Comparison of ENCODE assay signal across 8 cellular contexts in the genomic region with DNA sequence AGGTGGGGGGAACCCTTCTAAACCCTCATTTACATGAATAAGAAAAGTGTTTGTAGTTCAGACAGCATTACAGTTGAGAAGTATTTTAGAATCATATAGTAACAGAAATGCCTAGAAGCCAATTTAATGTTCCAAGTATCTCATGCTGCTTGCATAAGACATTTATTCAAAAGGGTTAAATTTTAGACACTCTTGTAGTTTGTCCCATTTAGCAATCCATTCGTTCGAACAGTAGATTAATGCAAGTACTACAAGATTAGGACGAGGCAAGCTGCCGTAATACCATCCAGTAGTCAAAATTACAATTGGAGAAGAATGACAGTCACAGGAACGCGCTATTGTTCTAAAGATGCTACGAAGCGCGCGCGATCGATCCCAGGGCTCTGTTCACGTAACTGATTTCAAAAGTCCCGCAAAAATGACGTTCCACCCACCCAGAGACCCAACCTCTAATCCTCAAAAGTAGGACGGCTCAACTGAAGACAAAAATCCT. TPM values are rescaled to one million over a fixed set of nuclear protein-coding genes. Genes with fewer than 3 reads are reported as not detected.
DNase-seq lines count a peak whose midpoint lies in the region; ATAC-seq and TF ChIP-seq lines count a peak whose summit lies in the region.

No MANE protein-coding gene starts in this region.

- H3K4me1 ChIP-seq in BLaER1, result peaks cover 25% of the 10 kb centered on the region
- peaks cover 21% of the 10 kb centered on the region for H3K4me1 ChIP-seq in RWPE2 (ENCODE audit: insufficient read depth, poor library complexity, severe bottlenecking)
- no peaks in the 10 kb centered on the region for H3K4me1 ChIP-seq in esophagus (ENCODE audit: control insufficient read depth in 2 of 2, insufficient read depth in 2 of 2, low read length in 1 of 2)
- H3K4me1 ChIP-seq in neuron (ENCODE audit: insufficient read depth, low read length), result peaks cover 19% of the 10 kb centered on the region

- peak overlapping the region; percentile 60 for H2AFZ ChIP-seq in neuron (ENCODE audit: low read depth, low read length)

- TF ChIP-seq CTCF in RWPE2 (IDR thresholded peaks at IDR 0.05; ENCODE audit: poor library complexity, severe bottlenecking), result no peak
- no peak for TF ChIP-seq CTCF in GM10248 (IDR thresholded peaks at IDR 0.05; ENCODE audit: control extremely low read depth, extremely low read depth, low read depth, missing control alignments)

- no peaks in the 10 kb centered on the region for H4K20me1 ChIP-seq in BLaER1

- H3K4me3 ChIP-seq in BLaER1 (peak overlapping the region; percentile 94), RWPE2 (ENCODE audit: severe bottlenecking) (peak overlapping the region; percentile 71), esophagus (ENCODE audit: low read depth in 1 of 2, low read length in 2 of 2) (peak overlapping the region; percentile 89 to 92), neuron (ENCODE audit: low read length) (peak overlapping the region; percentile 75)

- H3K27ac ChIP-seq in BLaER1 (peak overlapping the region; percentile 86), RWPE2 (ENCODE audit: poor library complexity, severe bottlenecking) (peak overlapping the region; percentile 70), esophagus (ENCODE audit: low read depth in 2 of 2, low read length in 1 of 2) (peak overlapping the region; percentile 96 to 98)

- ATAC-seq in GM19395 (IDR thresholded peaks at IDR 0.05; ENCODE audit: unreplicated experiment) (peak; percentile 61), HG03442 (IDR thresholded peaks at IDR 0.05; ENCODE audit: unreplicated experiment) (peak; percentile 30), RWPE2 (ENCODE audit: low read depth) (peak; percentile 26; the same call in 2 of the 3 replicates)

- 0 to 1% methylated on average over 16 of the region's 16 CpGs for WGBS in esophagus, 2 donors

- peak overlapping the region; percentile 92 for H3K4me2 ChIP-seq in BLaER1

- POLR2A ChIA-PET in GM10248 (lab: Yijun Ruan, JAX), result no interaction called here

- peak overlapping the region; percentile 87 for H3K9ac ChIP-seq in BLaER1

- H3K9me3 ChIP-seq in BLaER1 (no peaks in the 10 kb centered on the region), RWPE2 (ENCODE audit: severe bottlenecking) (peaks cover 2% of the 10 kb centered on the region), esophagus (ENCODE audit: control insufficient read depth in 2 of 2, insufficient read depth in 1 of 2, low read depth in 1 of 2, low read length in 1 of 2) (no peaks in the 10 kb centered on the region), neuron (ENCODE audit: low read length) (no peaks in the 10 kb centered on the region)

- H3K27me3 ChIP-seq in BLaER1, result no peaks in the 10 kb centered on the region
- no peaks in the 10 kb centered on the region for H3K27me3 ChIP-seq in RWPE2 (ENCODE audit: insufficient read depth, poor library complexity, severe bottlenecking)
- no peaks in the 10 kb centered on the region for H3K27me3 ChIP-seq in esophagus (ENCODE audit: control insufficient read depth in 1 of 2, insufficient read depth in 2 of 2, low read length in 2 of 2)
- no peaks in the 10 kb centered on the region for H3K27me3 ChIP-seq in neuron (ENCODE audit: insufficient read depth, low read length)

- DNase-seq in RWPE2 (ENCODE audit: low spot score) (no peak), NCI-H1048 (lab: John Stamatoyannopoulos, UW) (no peak), GM10248 (ENCODE audit: extremely low spot score) (no peak)

- CTCF ChIA-PET in GM10248 (lab: Yijun Ruan, JAX), result interaction anchor here (0.9 to 2.0 kb wide), 3 partner anchors 8 to 409 kb away, joined by 3 to 8 read pairs (median 4); no protein-coding TSS in a partner anchor

- H3K36me3 ChIP-seq in BLaER1, result peaks cover 23% of the 10 kb centered on the region
- H3K36me3 ChIP-seq in RWPE2 (ENCODE audit: low read depth), result peaks cover 21% of the 10 kb centered on the region; the same call in 1 of the 2 replicates
- peaks cover 2 to 3% of the 10 kb centered on the region in 2 donors for H3K36me3 ChIP-seq in esophagus (ENCODE audit: control insufficient read depth in 2 of 2, insufficient read depth in 2 of 2, low read length in 1 of 2)
- H3K36me3 ChIP-seq in neuron (ENCODE audit: insufficient read depth, low read length), result peaks cover 20% of the 10 kb centered on the region

RNA-seq across cellular contexts. Expression of a gene that starts 1.2 kb away (rescaled TPM):
- polyA plus RNA-seq in esophagus, result 10 to 100 TPM; 14.9 to 16.5 TPM

RNA-seq across cellular contexts. Expression of a gene that starts 56.3 kb away (rescaled TPM):
- under 1 TPM in 1 of 2 donors, not detected in 1; 0.01 TPM for polyA plus RNA-seq in esophagus
